Comparison of ENCODE assay signal across 18 cellular contexts in genomic region chr2:176613358-176614032, GRCh38.
DNase-seq lines count a peak whose midpoint lies in the region; ATAC-seq, FAIRE-seq and TF ChIP-seq lines count a peak whose summit lies in the region.
"Had no signal": no experiment of that assay in that cellular context is flagged by ENCODE, and none has a peak within 500 bp of the region (broad histone marks: within the 10 kb centered on the region; RNA-seq: fewer than 3 reads in every experiment).

No MANE protein-coding gene starts in this region.

- H4K20me1 ChIP-seq in KMS-11 (ENCODE audit: insufficient read depth) = no peaks in the 10 kb centered on the region

- H3K4me2 ChIP-seq in KMS-11 = no peak overlapping the region

- H2AFZ ChIP-seq in KMS-11 (ENCODE audit: low read depth) = peak overlapping the region; percentile 7; the same call in 1 of the 2 replicates

- DNase-seq in DMS 273 (lab: John Stamatoyannopoulos, UW; ENCODE audit: unreplicated experiment) = peak; percentile 14
- DNase-seq in DMS 273 treated with DMSO at 0.1 percent for 48 hours (lab: John Stamatoyannopoulos, UW) = no peak
- peak; percentile 57 for DNase-seq in bronchial epithelial cell (ENCODE audit: low read depth)
- DNase-seq in occipital lobe (lab: John Stamatoyannopoulos, UW) = peak; percentile 3
- DNase-seq in NCI-H345 treated with DMSO at 0.1 percent for 48 hours (lab: John Stamatoyannopoulos, UW; ENCODE audit: unreplicated experiment) = no peak
- DNase-seq in dedifferentiated amniotic fluid mesenchymal stem cell (ENCODE audit: extremely low spot score) = no peak
- DNase-seq: activated B cell treated with CpG ODN at 0.5 μM for 24 hours; cerebellar nuclear complex; H7; naive B cell; NCI-H2029 treated with DMSO at 0.1 percent for 48 hours; stimulated activated naive CD4-positive, alpha-beta T cell treated with Interleukin-2 at 50 U/mL for 16 hours had no signal

- H3K36me3 ChIP-seq in KMS-11 (ENCODE audit: insufficient read depth) = no peaks in the 10 kb centered on the region
- H3K36me3 ChIP-seq in bronchial epithelial cell (ENCODE audit: control insufficient read depth, insufficient read depth, low read length) = no peaks in the 10 kb centered on the region
- H3K36me3 ChIP-seq: gastroesophageal sphincter, prostate gland had no signal

- no peaks in the 10 kb centered on the region for H3K79me2 ChIP-seq in KMS-11 (ENCODE audit: insufficient read depth, low read depth)

- H3K27ac ChIP-seq in KMS-11 = no peak overlapping the region
- H3K27ac ChIP-seq: 22Rv1, gastroesophageal sphincter, prostate gland, RWPE1 had no signal

- H3K9ac ChIP-seq in KMS-11 = no peak overlapping the region

- H3K4me3 ChIP-seq in KMS-11 (IDR thresholded peaks at IDR 0.05; ENCODE audit: insufficient read depth, low read depth, low read length) (no peak overlapping the region), bronchial epithelial cell (ENCODE audit: low read depth, low read length) (no peak overlapping the region)
- H3K4me3 ChIP-seq: gastroesophageal sphincter, prostate gland had no signal

- ATAC-seq in HG02798 (IDR thresholded peaks at IDR 0.05; ENCODE audit: poor library complexity, unreplicated experiment) = no peak
- ATAC-seq: gastroesophageal sphincter had no signal

- FAIRE-seq in bronchial epithelial cell (lab: Jason Lieb, UNC) = no peak

- no peaks in the 10 kb centered on the region for H3K4me1 ChIP-seq in KMS-11 (ENCODE audit: low read depth, poor library complexity, severe bottlenecking)
- H3K4me1 ChIP-seq: gastroesophageal sphincter, prostate gland had no signal

- TF ChIP-seq CTCF in KMS-11 (conservative IDR thresholded peaks at IDR 0.05; ENCODE audit: low read depth, low read length) (no peak), bronchial epithelial cell (IDR thresholded peaks at IDR 0.05; ENCODE audit: insufficient read depth, low read length, severe bottlenecking) (no peak)

- H3K27me3 ChIP-seq in KMS-11 (ENCODE audit: insufficient read depth, low read depth) (no peaks in the 10 kb centered on the region), bronchial epithelial cell (ENCODE audit: control insufficient read depth, insufficient read depth, low read length) (no peaks in the 10 kb centered on the region)

Comparison
In these comparisons a context has a peak if more than half of its experiments do, and no peak if none do; other contexts are left out.
1. DNase-seq: peak in DMS 273 (single experiment), bronchial epithelial cell (single experiment) and occipital lobe (single experiment); none in DMS 273 treated with DMSO at 0.1 percent for 48 hours (single experiment), NCI-H345 treated with DMSO at 0.1 percent for 48 hours (single experiment) and dedifferentiated amniotic fluid mesenchymal stem cell (single experiment).